23 cellular contexts compared by ENCODE assay signal in genomic region chr1:75034376-75034775, GRCh38.
DNase-seq lines count a peak whose midpoint lies in the region; ATAC-seq and TF ChIP-seq lines count a peak whose summit lies in the region.
"Had no signal": no experiment of that assay in that cellular context is flagged by ENCODE, and none has a peak within 500 bp of the region (broad histone marks: within the 10 kb centered on the region; RNA-seq: fewer than 3 reads in every experiment).

No MANE protein-coding gene starts in this region.

- intact Hi-C loops in right cardiac atrium (cut with DNase I): no loop called here

- H3K4me1 ChIP-seq in hepatocyte (ENCODE audit: insufficient read depth): no peaks in the 10 kb centered on the region
- no peaks in the 10 kb centered on the region for H3K4me1 ChIP-seq in right cardiac atrium (ENCODE audit: control insufficient read depth, insufficient read depth, low read length)
- H3K4me1 ChIP-seq: A549 had no signal

- H2AFZ ChIP-seq in hepatocyte: no peak overlapping the region

- no peak for ATAC-seq in right cardiac atrium
- ATAC-seq: A549, T-helper 17 cell had no signal

- H4K20me1 ChIP-seq in hepatocyte (ENCODE audit: insufficient read depth, poor library complexity, severe bottlenecking): no peaks in the 10 kb centered on the region

- H3K9me2 ChIP-seq in hepatocyte (replicated peaks; ENCODE audit: insufficient read depth): no peaks in the 10 kb centered on the region
- H3K9me2 ChIP-seq: SK-N-SH had no signal

- H3K36me3 ChIP-seq in hepatocyte (replicated peaks; ENCODE audit: insufficient read depth, low read depth): no peaks in the 10 kb centered on the region

- DNase-seq in DMS53 treated with DMSO at 0.1 percent for 48 hours (lab: John Stamatoyannopoulos, UW; ENCODE audit: unreplicated experiment) (peak; percentile 23), M059J (ENCODE audit: low read depth) (peak; percentile 33), RPMI7951 (ENCODE audit: low read depth) (peak; percentile 45), hepatocyte (ENCODE audit: low spot score) (peak; percentile 50), ACHN (no peak), right cardiac atrium (no peak), epidermal melanocyte (ENCODE audit: insufficient read length, low spot score) (no peak), OCI-M2 (lab: John Stamatoyannopoulos, UW; ENCODE audit: unreplicated experiment) (no peak)
- DNase-seq: CD8-positive, alpha-beta memory T cell; H7; KBM-7; NCI-H1048; NCI-H1417; NCI-H1694; NCI-H2029 treated with DMSO at 0.1 percent for 48 hours; NCI-H510A; NCI-H774; OCI-M1; SK-N-SH; SW 1271; T-helper 17 cell had no signal

- TF ChIP-seq CTCF in hepatocyte (IDR thresholded peaks at IDR 0.05; ENCODE audit: poor library complexity): no peak

- H3K4me3 ChIP-seq in hepatocyte: no peak overlapping the region
- no peak overlapping the region for H3K4me3 ChIP-seq in right cardiac atrium (ENCODE audit: low read length)
- H3K4me3 ChIP-seq: A549 had no signal

- no peaks in the 10 kb centered on the region for H3K79me2 ChIP-seq in hepatocyte

- no peaks in the 10 kb centered on the region for H3K27me3 ChIP-seq in hepatocyte
- no peaks in the 10 kb centered on the region for H3K27me3 ChIP-seq in right cardiac atrium (ENCODE audit: control insufficient read depth, insufficient read depth)

- H3K27ac ChIP-seq in hepatocyte (peak overlapping the region; percentile 30), right cardiac atrium (ENCODE audit: low read length) (no peak overlapping the region)
- H3K27ac ChIP-seq: A549, C4-2B had no signal

- no peak overlapping the region for H3K4me2 ChIP-seq in hepatocyte
- H3K4me2 ChIP-seq: A549, SK-N-SH had no signal

- WGBS in hepatocyte (ENCODE audit: low lambda C conversion rate, missing lambda C conversion rate): 25% methylated on average over 3 of the region's 3 CpGs
- WGBS in right cardiac atrium: 62% methylated on average over 3 of the region's 3 CpGs

- in situ Hi-C loops in ACHN (cut with HindIII; ENCODE audit: low pct_ligation_motif_present, low pct_unique_long_range_greater_than_20kb, low sequenced_read_pairs): no loop called here

- H3K9me3 ChIP-seq in hepatocyte (ENCODE audit: low read depth) (no peaks in the 10 kb centered on the region), right cardiac atrium (ENCODE audit: control insufficient read depth, low read length) (peaks cover 2% of the 10 kb centered on the region)
- H3K9me3 ChIP-seq: A549, SK-N-SH had no signal

Comparison
In these comparisons a context has a peak if more than half of its experiments do, and no peak if none do; other contexts are left out.
1. DNase-seq: peak in DMS53 treated with DMSO at 0.1 percent for 48 hours (single experiment), M059J (single experiment), RPMI7951 (single experiment) and hepatocyte (single experiment); none in ACHN (single experiment), right cardiac atrium (0 of 3), epidermal melanocyte (single experiment) and OCI-M2 (single experiment).